Comparison of ENCODE assay signal across 10 cellular contexts in genomic region chr17:80265205-80266068, GRCh38. TPM values are rescaled to one million over a fixed set of nuclear protein-coding genes. Genes with fewer than 3 reads are reported as not detected.
DNase-seq lines count a peak whose midpoint lies in the region; ATAC-seq, FAIRE-seq and TF ChIP-seq lines count a peak whose summit lies in the region.
"Had no signal": no experiment of that assay in that cellular context is flagged by ENCODE, and none has a peak within 500 bp of the region (broad histone marks: within the 10 kb centered on the region; RNA-seq: fewer than 3 reads in every experiment).

No MANE protein-coding gene starts in this region.

- H3K36me3 Mint-ChIP-seq in endodermal cell (ENCODE audit: low read depth), result peaks cover 25% of the 10 kb centered on the region
- peaks cover 3 to 18% of the 10 kb centered on the region in 2 donors for H3K36me3 Mint-ChIP-seq in stimulated activated naive B cell treated with anti-CD40 and anti-IgM and Interleukin-4, amounts not matched to agents 10 μg/mL and 1 μg/mL and 100 μg/mL, for 72 hours

- H3K9ac ChIP-seq in endodermal cell (ENCODE audit: extremely low read depth, low read length, poor library complexity, severe bottlenecking), result no peak overlapping the region
- H3K9ac ChIP-seq: neural progenitor cell had no signal

- no peaks in the 10 kb centered on the region for H3K27me3 Mint-ChIP-seq in endodermal cell (ENCODE audit: insufficient read depth)
- H3K27me3 Mint-ChIP-seq in stimulated activated naive B cell treated with anti-CD40 and anti-IgM and Interleukin-4, amounts not matched to agents 10 μg/mL and 1 μg/mL and 100 μg/mL, for 72 hours, result no peaks in the 10 kb centered on the region

- TF ChIP-seq POLR2A in H54 (IDR thresholded peaks at IDR 0.05; ENCODE audit: low read depth, low read length), result no peak

- no peak overlapping the region for H3K4me3 Mint-ChIP-seq in endodermal cell
- H3K4me3 Mint-ChIP-seq in stimulated activated naive B cell treated with anti-CD40 and anti-IgM and Interleukin-4, amounts not matched to agents 10 μg/mL and 1 μg/mL and 100 μg/mL, for 72 hours, result peak overlapping the region; percentile 88 to 96

- peak; percentile 86 for DNase-seq in activated CD8-positive, alpha-beta memory T cell treated with anti-CD3 and anti-CD28 coated beads for 24 hours
- DNase-seq in endodermal cell (peak; percentile 45), H54 (ENCODE audit: insufficient read length, low spot score) (no peak)
- no peak for DNase-seq in stimulated activated naive B cell treated with anti-CD40 and anti-IgM and Interleukin-4, amounts not matched to agents 10 μg/mL and 1 μg/mL and 100 μg/mL, for 72 hours
- DNase-seq: anterior cingulate cortex had no signal

- no peak overlapping the region for H3K27ac ChIP-seq in endodermal cell (ENCODE audit: low read depth, low read length)
- H3K27ac ChIP-seq: neural progenitor cell had no signal

- H3K9me3 Mint-ChIP-seq in endodermal cell, result no peaks in the 10 kb centered on the region
- H3K9me3 Mint-ChIP-seq in stimulated activated naive B cell treated with anti-CD40 and anti-IgM and Interleukin-4, amounts not matched to agents 10 μg/mL and 1 μg/mL and 100 μg/mL, for 72 hours, result no peaks in the 10 kb centered on the region

- no peak overlapping the region for H3K27ac Mint-ChIP-seq in endodermal cell
- no peak overlapping the region for H3K27ac Mint-ChIP-seq in stimulated activated naive B cell treated with anti-CD40 and anti-IgM and Interleukin-4, amounts not matched to agents 10 μg/mL and 1 μg/mL and 100 μg/mL, for 72 hours
- H3K27ac Mint-ChIP-seq: neural progenitor cell had no signal

- H3K9me3 ChIP-seq in endodermal cell (ENCODE audit: control insufficient read depth, low read length), result no peaks in the 10 kb centered on the region
- H3K9me3 ChIP-seq: HAP-1 had no signal

- 90 to 96% methylated on average over 16 to 17 of the region's 17 CpGs for WGBS in endodermal cell (ENCODE audit: insufficient coverage in 1 of 2, insufficient read length in 1 of 2), 2 experiments

- FAIRE-seq in H54 (lab: Jason Lieb, UNC), result no peak

- H3K4me1 Mint-ChIP-seq in endodermal cell, result peaks cover 10% of the 10 kb centered on the region
- H3K4me1 Mint-ChIP-seq in stimulated activated naive B cell treated with anti-CD40 and anti-IgM and Interleukin-4, amounts not matched to agents 10 μg/mL and 1 μg/mL and 100 μg/mL, for 72 hours, result peaks cover 27 to 46% of the 10 kb centered on the region in 2 donors

- peaks cover 41% of the 10 kb centered on the region for H3K36me3 ChIP-seq in endodermal cell (ENCODE audit: control insufficient read depth, insufficient read depth, low read length)
- H3K36me3 ChIP-seq: HAP-1, neural progenitor cell had no signal

- no peak overlapping the region for H3K4me3 ChIP-seq in endodermal cell (ENCODE audit: low read length)
- H3K4me3 ChIP-seq: HAP-1, neural progenitor cell had no signal

- TF ChIP-seq CTCF in endodermal cell (conservative IDR thresholded peaks at IDR 0.05), result no peak

- no peaks in the 10 kb centered on the region for H3K27me3 ChIP-seq in endodermal cell (ENCODE audit: control insufficient read depth, insufficient read depth, low read length, poor library complexity, severe bottlenecking)
- H3K27me3 ChIP-seq: neural progenitor cell had no signal

- ATAC-seq in HG02610 (IDR thresholded peaks at IDR 0.05; ENCODE audit: unreplicated experiment), result peak; percentile 36
- no peak for ATAC-seq in stimulated activated naive B cell treated with anti-CD40 and anti-IgM and Interleukin-4, amounts not matched to agents 10 μg/mL and 1 μg/mL and 100 μg/mL, for 72 hours (replicated peaks)
- ATAC-seq in HG02970 (IDR thresholded peaks at IDR 0.05; ENCODE audit: low FRiP score, unreplicated experiment), result no peak
- ATAC-seq in GM21515 (IDR thresholded peaks at IDR 0.05; ENCODE audit: unreplicated experiment), result no peak

- H3K4me1 ChIP-seq in endodermal cell (ENCODE audit: control insufficient read depth, insufficient read depth, low read length), result peaks cover 16% of the 10 kb centered on the region

RNA-seq across cellular contexts. Expression of gene RNF213, which starts 4.8 kb away (rescaled TPM):
- 100 to 1,000 TPM in 1 of 2 donors, 10 to 100 TPM in 1; 98.8 to 136 TPM for total RNA-seq in endodermal cell
- 30.0 TPM for polyA plus RNA-seq in endodermal cell (2013, experiment 1 of 2)
- polyA plus RNA-seq in endodermal cell (2013, experiment 2 of 2), result 28.2 TPM

RNA-seq across cellular contexts. Expression of gene SLC26A11, which starts 45.2 kb away (rescaled TPM):
- total RNA-seq in endodermal cell, result 10 to 100 TPM; 43.7 to 48.2 TPM
- polyA plus RNA-seq in endodermal cell (2013, experiment 1 of 2), result 25.4 TPM
- polyA plus RNA-seq in endodermal cell (2013, experiment 2 of 2), result 25.1 TPM

RNA-seq across cellular contexts. Expression of gene SGSH, which starts 45.3 kb away (rescaled TPM):
- 10 to 100 TPM; 40.4 to 42.5 TPM for total RNA-seq in endodermal cell
- 27.5 TPM for polyA plus RNA-seq in endodermal cell (2013, experiment 1 of 2)
- 21.8 TPM for polyA plus RNA-seq in endodermal cell (2013, experiment 2 of 2)

Comparison
In these comparisons a context has a peak if more than half of its experiments do, and no peak if none do; other contexts are left out.
1. DNase-seq: peak in activated CD8-positive, alpha-beta memory T cell treated with anti-CD3 and anti-CD28 coated beads for 24 hours (single experiment) and endodermal cell (single experiment); none in stimulated activated naive B cell treated with anti-CD40 and anti-IgM and Interleukin-4, amounts not matched to agents 10 μg/mL and 1 μg/mL and 100 μg/mL, for 72 hours (single experiment) and H54 (single experiment).